In the genomic region with DNA sequence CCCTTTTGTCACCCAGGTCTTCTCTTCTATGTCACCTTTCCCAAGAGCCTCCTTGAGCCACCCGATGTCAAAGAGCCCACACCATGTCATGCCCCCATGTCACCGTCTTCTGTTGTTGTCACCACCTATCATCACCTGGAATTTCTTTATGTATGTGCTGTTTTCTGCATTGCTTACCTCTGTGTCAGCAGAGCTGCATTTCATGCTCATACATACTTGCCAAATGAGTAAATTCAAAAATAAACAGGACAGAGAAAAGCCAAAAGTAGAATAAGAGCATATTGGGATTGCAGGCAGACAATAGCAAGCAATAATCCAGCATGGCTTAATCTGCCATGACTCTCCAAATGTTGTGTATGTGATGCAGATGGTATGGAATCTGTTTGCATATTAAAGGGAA, we compare ENCODE assay signal across 16 cellular contexts. TPM values are rescaled to one million over a fixed set of nuclear protein-coding genes. Genes with fewer than 3 reads are reported as not detected.
"Had no signal": no experiment of that assay in that cellular context is flagged by ENCODE, and none has a peak within 500 bp of the region (broad histone marks: within the 10 kb centered on the region; RNA-seq: fewer than 3 reads in every experiment).

No MANE protein-coding gene starts in this region.

- H3K9ac ChIP-seq: parathyroid adenoma had no signal

- H3K27me3 Mint-ChIP-seq: activated CD8-positive, alpha-beta memory T cell treated with anti-CD3 and anti-CD28 coated beads, Interleukin-2, amount 10 ng/mL, durations not matched to agents 7 days and 5 days; activated naive CD4-positive, alpha-beta T cell treated with anti-CD3 and anti-CD28 coated beads, Interleukin-2, amount 50 U/mL, for 24 hours; naive B cell; stimulated activated naive B cell treated with anti-CD40 and anti-IgM and Interleukin-4, amounts not matched to agents 10 μg/mL and 1 μg/mL and 100 μg/mL, for 72 hours had no signal

- H3K9me3 ChIP-seq: esophagus muscularis mucosa, left lung, thyroid gland, uterus had no signal

- H3K4me3 ChIP-seq: esophagus muscularis mucosa, hepatocyte, left lung, thyroid gland, uterus had no signal

- H3K4me1 Mint-ChIP-seq: activated CD8-positive, alpha-beta memory T cell treated with anti-CD3 and anti-CD28 coated beads, Interleukin-2, amount 10 ng/mL, durations not matched to agents 7 days and 5 days; activated naive CD4-positive, alpha-beta T cell treated with anti-CD3 and anti-CD28 coated beads, Interleukin-2, amount 50 U/mL, for 24 hours; naive B cell; stimulated activated naive B cell treated with anti-CD40 and anti-IgM and Interleukin-4, amounts not matched to agents 10 μg/mL and 1 μg/mL and 100 μg/mL, for 72 hours had no signal

- H3K36me3 ChIP-seq: esophagus muscularis mucosa, left lung, thyroid gland, uterus, WERI-Rb-1 had no signal

- H3K27me3 ChIP-seq: esophagus muscularis mucosa, hepatocyte, left lung, thyroid gland, uterus had no signal

- ATAC-seq: activated CD8-positive, alpha-beta memory T cell treated with anti-CD3 and anti-CD28 coated beads, Interleukin-2, amount 10 ng/mL, durations not matched to agents 7 days and 5 days; left lung; stimulated activated naive B cell treated with anti-CD40 and anti-IgM and Interleukin-4, amounts not matched to agents 10 μg/mL and 1 μg/mL and 100 μg/mL, for 72 hours had no signal

- H3K4me2 ChIP-seq: hepatocyte had no signal

- H3K4me1 ChIP-seq: parathyroid adenoma, uterus had no signal

- H3K27ac Mint-ChIP-seq: activated CD8-positive, alpha-beta memory T cell treated with anti-CD3 and anti-CD28 coated beads, Interleukin-2, amount 10 ng/mL, durations not matched to agents 7 days and 5 days; activated naive CD4-positive, alpha-beta T cell treated with anti-CD3 and anti-CD28 coated beads, Interleukin-2, amount 50 U/mL, for 24 hours; stimulated activated naive B cell treated with anti-CD40 and anti-IgM and Interleukin-4, amounts not matched to agents 10 μg/mL and 1 μg/mL and 100 μg/mL, for 72 hours had no signal

- DNase-seq: activated CD4-positive, alpha-beta T cell treated with anti-CD3 and anti-CD28 coated beads, Interleukin-2, amount 50 U/mL, for 48 hours; activated CD8-positive, alpha-beta memory T cell treated with anti-CD3 and anti-CD28 coated beads, Interleukin-2, amount 10 ng/mL, durations not matched to agents 7 days and 5 days; activated effector memory CD4-positive, alpha-beta T cell treated with Interleukin-2 at 50 U/mL for 16 hours; activated T-cell treated with anti-CD3 and anti-CD28 coated beads, Interleukin-2, amount 50 U/mL, for 1 hour; caudate nucleus; left lung; naive B cell; retina; stimulated activated naive B cell treated with anti-CD40 and anti-IgM and Interleukin-4, amounts not matched to agents 10 μg/mL and 1 μg/mL and 100 μg/mL, for 72 hours; thyroid gland; uterus; WERI-Rb-1 had no signal

- H3K36me3 Mint-ChIP-seq: activated CD8-positive, alpha-beta memory T cell treated with anti-CD3 and anti-CD28 coated beads, Interleukin-2, amount 10 ng/mL, durations not matched to agents 7 days and 5 days; activated naive CD4-positive, alpha-beta T cell treated with anti-CD3 and anti-CD28 coated beads, Interleukin-2, amount 50 U/mL, for 24 hours; naive B cell; stimulated activated naive B cell treated with anti-CD40 and anti-IgM and Interleukin-4, amounts not matched to agents 10 μg/mL and 1 μg/mL and 100 μg/mL, for 72 hours had no signal

- H3K27ac ChIP-seq: esophagus muscularis mucosa, hepatocyte, left lung, parathyroid adenoma, thyroid gland, uterus, WERI-Rb-1 had no signal

- H3K4me3 Mint-ChIP-seq: activated CD8-positive, alpha-beta memory T cell treated with anti-CD3 and anti-CD28 coated beads, Interleukin-2, amount 10 ng/mL, durations not matched to agents 7 days and 5 days; activated naive CD4-positive, alpha-beta T cell treated with anti-CD3 and anti-CD28 coated beads, Interleukin-2, amount 50 U/mL, for 24 hours; naive B cell; stimulated activated naive B cell treated with anti-CD40 and anti-IgM and Interleukin-4, amounts not matched to agents 10 μg/mL and 1 μg/mL and 100 μg/mL, for 72 hours had no signal

- H3K9me3 Mint-ChIP-seq: activated naive CD4-positive, alpha-beta T cell treated with anti-CD3 and anti-CD28 coated beads, Interleukin-2, amount 50 U/mL, for 24 hours had no signal

- H2AFZ ChIP-seq: hepatocyte, parathyroid adenoma had no signal

- H3K79me2 ChIP-seq: hepatocyte, parathyroid adenoma had no signal

RNA-seq across cellular contexts. Expression of gene RGPD4, which starts 15.3 kb away (rescaled TPM):
- total RNA-seq: esophagus muscularis mucosa, hepatocyte, thyroid gland had no signal
